ENCODE assay signal across 20 cellular contexts in the genomic region with DNA sequence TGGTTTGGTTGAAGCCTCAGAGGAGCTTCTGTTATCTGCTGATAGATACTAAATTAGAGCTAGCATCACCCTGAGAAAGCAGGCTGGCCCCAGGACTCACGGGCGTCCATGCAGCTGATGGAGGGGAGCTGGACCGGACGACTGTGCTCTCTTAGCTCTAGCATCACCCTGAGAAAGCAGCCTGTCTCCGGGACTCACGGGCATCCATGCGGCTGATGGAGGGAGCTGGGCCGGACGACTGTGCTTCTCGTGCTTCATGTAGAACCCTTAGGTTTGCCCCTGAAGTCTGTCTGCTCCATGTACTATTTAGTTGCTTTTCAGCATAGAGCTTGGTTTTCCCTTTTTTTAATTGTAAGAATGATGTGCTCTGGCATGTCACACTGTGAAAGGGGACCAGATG. TPM values are rescaled to one million over a fixed set of nuclear protein-coding genes. Genes with fewer than 3 reads are reported as not detected.
DNase-seq lines count a peak whose midpoint lies in the region; ATAC-seq and TF ChIP-seq lines count a peak whose summit lies in the region.
"Had no signal": no experiment of that assay in that cellular context is flagged by ENCODE, and none has a peak within 500 bp of the region (broad histone marks: within the 10 kb centered on the region; RNA-seq: fewer than 3 reads in every experiment).

No MANE protein-coding gene starts in this region.

- H3K36me3 ChIP-seq in breast epithelium = peaks cover 11% of the 10 kb centered on the region
- H3K36me3 ChIP-seq in HEK293 (ENCODE audit: control insufficient read depth in 2 of 2, insufficient read depth in 1 of 2, low read length in 2 of 2) = peaks cover 9 to 80% of the 10 kb centered on the region in 2 experiments; a peak in 2 of 3 replicates
- H3K36me3 ChIP-seq in trophoblast cell (ENCODE audit: control insufficient read depth in 1 of 2, insufficient read depth in 2 of 2, low read length in 2 of 2) = peaks cover 39 to 53% of the 10 kb centered on the region in 2 experiments
- H3K36me3 ChIP-seq in H7 (replicated peaks; ENCODE audit: control insufficient read depth, insufficient read depth, low read length) = peaks cover 25% of the 10 kb centered on the region
- H3K36me3 ChIP-seq in tibial nerve = peaks cover 0 to 77% (median 27%) of the 10 kb centered on the region in 3 donors

- H3K4me1 Mint-ChIP-seq in MCF 10A (ENCODE audit: insufficient read depth, unreplicated experiment) = no peaks in the 10 kb centered on the region
- H3K4me1 Mint-ChIP-seq in dendritic cell treated with granulocyte-macrophage colony-stimulating factor and Interleukin-4, amounts not matched to agents 40 ng/mL and 50 ng/mL, for 4 days (ENCODE audit: low read depth) = peaks cover 88% of the 10 kb centered on the region
- no peaks in the 10 kb centered on the region for H3K4me1 Mint-ChIP-seq in stimulated activated memory B cell treated with anti-CD40 and anti-IgM and Interleukin-4, amounts not matched to agents 10 μg/mL and 1 μg/mL and 100 μg/mL, for 72 hours

- H3K9ac ChIP-seq in trophoblast cell (ENCODE audit: low read length) = no peak overlapping the region
- H3K9ac ChIP-seq: GM23248 had no signal

- no peak overlapping the region for H3K4ac ChIP-seq in trophoblast cell (ENCODE audit: low read depth, low read length)

- no peak overlapping the region for H2AK5ac ChIP-seq in trophoblast cell (ENCODE audit: low read length)

- H3K4me1 ChIP-seq in breast epithelium = no peaks in the 10 kb centered on the region
- no peaks in the 10 kb centered on the region for H3K4me1 ChIP-seq in HEK293 (ENCODE audit: control insufficient read depth, insufficient read depth, low read length)
- peaks cover 11 to 20% of the 10 kb centered on the region in 2 experiments for H3K4me1 ChIP-seq in trophoblast cell (ENCODE audit: control insufficient read depth in 1 of 2, insufficient read depth in 2 of 2, low read length in 2 of 2)
- no peaks in the 10 kb centered on the region for H3K4me1 ChIP-seq in tibial nerve
- H3K4me1 ChIP-seq: BE2C, Peyer's patch had no signal

- H3K4me3 ChIP-seq in breast epithelium (no peak overlapping the region), HEK293 (ENCODE audit: low read depth, low read length) (no peak overlapping the region), trophoblast cell (ENCODE audit: low read depth, low read length) (no peak overlapping the region), H7 (ENCODE audit: insufficient read depth, low read depth, low read length) (no peak overlapping the region), tibial nerve (no peak overlapping the region)
- H3K4me3 ChIP-seq: GM23248, Peyer's patch had no signal

- H3K27me3 ChIP-seq in breast epithelium (no peaks in the 10 kb centered on the region), trophoblast cell (ENCODE audit: insufficient read depth, low read length) (no peaks in the 10 kb centered on the region), H7 (ENCODE audit: control insufficient read depth, insufficient read depth, low read length) (no peaks in the 10 kb centered on the region), tibial nerve (no peaks in the 10 kb centered on the region)
- H3K27me3 ChIP-seq: BE2C, Peyer's patch had no signal

- no TSS peak for BruUV-seq in MCF 10A (replicated peaks; lab: Mats Ljungman, UMichigan)

- peak overlapping the region; percentile 42 for H2BK5ac ChIP-seq in trophoblast cell (ENCODE audit: low read depth, low read length, poor library complexity)

- H3K27me3 Mint-ChIP-seq in MCF 10A (ENCODE audit: insufficient read depth, unreplicated experiment) = no peaks in the 10 kb centered on the region
- H3K27me3 Mint-ChIP-seq in dendritic cell treated with granulocyte-macrophage colony-stimulating factor and Interleukin-4, amounts not matched to agents 40 ng/mL and 50 ng/mL, for 4 days = no peaks in the 10 kb centered on the region
- H3K27me3 Mint-ChIP-seq in stimulated activated memory B cell treated with anti-CD40 and anti-IgM and Interleukin-4, amounts not matched to agents 10 μg/mL and 1 μg/mL and 100 μg/mL, for 72 hours = no peaks in the 10 kb centered on the region

- no peak overlapping the region for H3K4me2 ChIP-seq in trophoblast cell (ENCODE audit: low read length)

- H3K9me3 Mint-ChIP-seq in MCF 10A (ENCODE audit: unreplicated experiment) = no peaks in the 10 kb centered on the region
- no peaks in the 10 kb centered on the region for H3K9me3 Mint-ChIP-seq in dendritic cell treated with granulocyte-macrophage colony-stimulating factor and Interleukin-4, amounts not matched to agents 40 ng/mL and 50 ng/mL, for 4 days
- no peaks in the 10 kb centered on the region for H3K9me3 Mint-ChIP-seq in stimulated activated memory B cell treated with anti-CD40 and anti-IgM and Interleukin-4, amounts not matched to agents 10 μg/mL and 1 μg/mL and 100 μg/mL, for 72 hours

- ATAC-seq in stimulated activated memory B cell treated with anti-CD40 and anti-IgM and Interleukin-4, amounts not matched to agents 10 μg/mL and 1 μg/mL and 100 μg/mL, for 72 hours = no peak

- H3K27ac ChIP-seq in breast epithelium = no peak overlapping the region
- H3K27ac ChIP-seq in HEK293 (ENCODE audit: extremely low read depth, low read depth, low read length) = no peak overlapping the region
- peak overlapping the region; percentile 66 for H3K27ac ChIP-seq in trophoblast cell (ENCODE audit: low read depth, low read length)
- H3K27ac ChIP-seq in tibial nerve = no peak overlapping the region
- H3K27ac ChIP-seq: GM23248 had no signal

- TF ChIP-seq CTCF in MCF 10A (IDR thresholded peaks at IDR 0.05; ENCODE audit: unreplicated experiment) (no peak), breast epithelium (IDR thresholded peaks at IDR 0.05) (no peak), HEK293 (tag by site-specific recombination; IDR thresholded peaks at IDR 0.05) (no peak), tibial nerve (IDR thresholded peaks at IDR 0.05) (no peak)

- no CpG with 5 or more reads among the region's 10 CpGs for WGBS in trophoblast cell (ENCODE audit: extremely low coverage, insufficient coverage, insufficient read length)
- 87 to 93% methylated on average over 10 of the region's 10 CpGs for WGBS in tibial nerve, 2 donors

- H4K91ac ChIP-seq in trophoblast cell (ENCODE audit: low read depth, low read length) = no peak overlapping the region

- no peak overlapping the region for H3K18ac ChIP-seq in trophoblast cell (ENCODE audit: low read length)

- no peaks in the 10 kb centered on the region for H3K79me2 ChIP-seq in trophoblast cell (ENCODE audit: control insufficient read depth, insufficient read depth, low read length, poor library complexity)

- POLR2A ChIA-PET in MCF 10A (lab: Yijun Ruan, JAX) = interaction anchor here (1.2 to 2.0 kb wide), 5 partner anchors 9 to 45 kb away, joined by 3 to 7 read pairs (median 5); no protein-coding TSS in a partner anchor
- POLR2A ChIA-PET in HEK293 (lab: Yijun Ruan, JAX) = interaction anchor here (0.6 to 0.8 kb wide), 2 partner anchors 43 to 116 kb away, joined by 3 read pairs; a partner anchor contains a TSS

- no peak for TF ChIP-seq EP300 in tibial nerve (IDR thresholded peaks at IDR 0.05)

- H3K14ac ChIP-seq in trophoblast cell (ENCODE audit: low read length) = no peak overlapping the region

- no peak overlapping the region for H4K8ac ChIP-seq in trophoblast cell (ENCODE audit: low read depth, low read length)

- no peaks in the 10 kb centered on the region for H3K79me1 ChIP-seq in trophoblast cell (ENCODE audit: low read length)

- H2BK120ac ChIP-seq in trophoblast cell (ENCODE audit: insufficient read depth, low read length, poor library complexity) = no peak overlapping the region

- TF ChIP-seq POLR2A in breast epithelium (IDR thresholded peaks at IDR 0.05) = no peak
- no peak for TF ChIP-seq POLR2A in tibial nerve (IDR thresholded peaks at IDR 0.05)

- H2BK12ac ChIP-seq in trophoblast cell (ENCODE audit: low read length) = no peak overlapping the region

- H4K12ac ChIP-seq in trophoblast cell (ENCODE audit: low read depth, low read length) = no peak overlapping the region

- H3K9me3 ChIP-seq in breast epithelium = no peaks in the 10 kb centered on the region
- no peaks in the 10 kb centered on the region for H3K9me3 ChIP-seq in HEK293 (ENCODE audit: control insufficient read depth, insufficient read depth, low read depth, low read length)
- H3K9me3 ChIP-seq in trophoblast cell (ENCODE audit: insufficient read depth, low read depth, low read length) = no peaks in the 10 kb centered on the region
- H3K9me3 ChIP-seq in tibial nerve = no peaks in the 10 kb centered on the region
- H3K9me3 ChIP-seq: BE2C, Peyer's patch had no signal

- no peak overlapping the region for H2AFZ ChIP-seq in trophoblast cell (ENCODE audit: insufficient read depth, low read length, poor library complexity)
- H2AFZ ChIP-seq: GM23248 had no signal

- peaks cover 74% of the 10 kb centered on the region for H3K36me3 Mint-ChIP-seq in MCF 10A (ENCODE audit: insufficient read depth, unreplicated experiment)
- peaks cover 74% of the 10 kb centered on the region for H3K36me3 Mint-ChIP-seq in dendritic cell treated with granulocyte-macrophage colony-stimulating factor and Interleukin-4, amounts not matched to agents 40 ng/mL and 50 ng/mL, for 4 days (ENCODE audit: low read depth)
- H3K36me3 Mint-ChIP-seq in stimulated activated memory B cell treated with anti-CD40 and anti-IgM and Interleukin-4, amounts not matched to agents 10 μg/mL and 1 μg/mL and 100 μg/mL, for 72 hours = peaks cover 63% of the 10 kb centered on the region

- DNase-seq in MCF 10A (ENCODE audit: unreplicated experiment) (no peak), breast epithelium (ENCODE audit: low spot score in 2 of 2) (no peak), trophoblast cell (no peak), H7 (no peak), tibial nerve (ENCODE audit: low spot score in 2 of 2) (no peak)
- DNase-seq: BE2C, GM23248, HCEC 1CT, MM.1S, NCI-H1092 treated with DMSO at 0.1 percent for 48 hours, NCI-H146, NCI-H2081, NCI-H2171 treated with DMSO at 0.1 percent for 48 hours, NCI-H446 treated with DMSO at 0.1 percent for 48 hours, NCI-H69, Peyer's patch, SHP77 had no signal

- CTCF ChIA-PET in MCF 10A (lab: Yijun Ruan, JAX) (interaction anchor here (0.6 to 3.1 kb wide), 5 partner anchors 14 to 123 kb away, joined by 3 to 19 read pairs (median 5); no protein-coding TSS in a partner anchor), HEK293 (lab: Yijun Ruan, JAX) (interaction anchor here (2.1 kb wide), 1 partner anchor 14 kb away, joined by 17 read pairs; no protein-coding TSS in a partner anchor)

- no peak overlapping the region for H3K4me3 Mint-ChIP-seq in MCF 10A (ENCODE audit: unreplicated experiment)
- no peak overlapping the region for H3K4me3 Mint-ChIP-seq in dendritic cell treated with granulocyte-macrophage colony-stimulating factor and Interleukin-4, amounts not matched to agents 40 ng/mL and 50 ng/mL, for 4 days
- H3K4me3 Mint-ChIP-seq in stimulated activated memory B cell treated with anti-CD40 and anti-IgM and Interleukin-4, amounts not matched to agents 10 μg/mL and 1 μg/mL and 100 μg/mL, for 72 hours = no peak overlapping the region

- no peak overlapping the region for H3K23ac ChIP-seq in trophoblast cell (ENCODE audit: low read length)

- H3K27ac Mint-ChIP-seq in MCF 10A (ENCODE audit: low read depth, unreplicated experiment) = peak overlapping the region; percentile 79
- peak overlapping the region; percentile 89 for H3K27ac Mint-ChIP-seq in dendritic cell treated with granulocyte-macrophage colony-stimulating factor and Interleukin-4, amounts not matched to agents 40 ng/mL and 50 ng/mL, for 4 days
- no peak overlapping the region for H3K27ac Mint-ChIP-seq in stimulated activated memory B cell treated with anti-CD40 and anti-IgM and Interleukin-4, amounts not matched to agents 10 μg/mL and 1 μg/mL and 100 μg/mL, for 72 hours

- intact Hi-C loops in MCF 10A (cut with micrococcal nuclease) (no loop called here), breast epithelium (cut with DNase I; ENCODE audit: low total_unique reads) (no loop called here)
- intact Hi-C loops in dendritic cell treated with granulocyte-macrophage colony-stimulating factor and Interleukin-4, amounts not matched to agents 40 ng/mL and 50 ng/mL, for 4 days (cut with micrococcal nuclease) = loop anchor here (2.0 kb wide), 2 partner anchors 15 kb away; a partner anchor contains a TSS

RNA-seq across cellular contexts. Expression of a gene that starts 16.3 kb away (rescaled TPM):
- total RNA-seq in MCF 10A (2022) = 2.1 and 2.2 TPM in 2 replicates
- total RNA-seq in breast epithelium = 1 to 10 TPM; 3.8 to 8.8 (median 6.7) TPM
- polyA plus RNA-seq in trophoblast cell (2013) = 2.2 and 2.5 TPM in 2 replicates
- 0.67 and 5.1 TPM in 2 replicates for total RNA-seq in H7 (2014; rRNA removed; shearing (Covaris generic))
- total RNA-seq in tibial nerve = 10 to 100 TPM in 2 of 4 donors, 1 to 10 TPM in 2; 7.6 to 38.6 (median 18.4) TPM

RNA-seq across cellular contexts. Expression of a gene that starts 29.2 kb away (rescaled TPM):
- 153 and 198 TPM in 2 replicates for total RNA-seq in MCF 10A (2022)
- 10 to 100 TPM; 43.0 to 73.7 (median 54.6) TPM for total RNA-seq in breast epithelium
- polyA plus RNA-seq in trophoblast cell (2013) = 113 and 116 TPM in 2 replicates
- total RNA-seq in H7 (2014; rRNA removed; shearing (Covaris generic)) = 131 and 148 TPM in 2 replicates
- total RNA-seq in tibial nerve = 100 to 1,000 TPM in 1 of 4 donors, 10 to 100 TPM in 3; 52.7 to 153 (median 91.0) TPM

RNA-seq across cellular contexts. Expression of a gene that starts 43.2 kb away (rescaled TPM):
- total RNA-seq in MCF 10A (2022) = 612 and 1,251 TPM in 2 replicates
- total RNA-seq in breast epithelium = 100 to 1,000 TPM; 407 to 695 (median 462) TPM
- polyA plus RNA-seq in trophoblast cell (2013) = 253 and 279 TPM in 2 replicates
- 161 and 184 TPM in 2 replicates for total RNA-seq in H7 (2014; rRNA removed; shearing (Covaris generic))
- 100 to 1,000 TPM; 408 to 463 (median 452) TPM for total RNA-seq in tibial nerve

RNA-seq across cellular contexts. Expression of a gene that starts 44.8 kb away (rescaled TPM):
- total RNA-seq in MCF 10A (2022) (36.4 and 38.4 TPM in 2 replicates), breast epithelium (10 to 100 TPM; 16.3 to 22.4 (median 21.0) TPM), tibial nerve (10 to 100 TPM; 27.0 to 38.1 (median 31.9) TPM)
- polyA plus RNA-seq in trophoblast cell (2013) = 26.2 and 29.3 TPM in 2 replicates
- 21.5 and 22.3 TPM in 2 replicates for total RNA-seq in H7 (2014; rRNA removed; shearing (Covaris generic))
